9 cellular contexts compared by ENCODE assay signal in the genomic region with DNA sequence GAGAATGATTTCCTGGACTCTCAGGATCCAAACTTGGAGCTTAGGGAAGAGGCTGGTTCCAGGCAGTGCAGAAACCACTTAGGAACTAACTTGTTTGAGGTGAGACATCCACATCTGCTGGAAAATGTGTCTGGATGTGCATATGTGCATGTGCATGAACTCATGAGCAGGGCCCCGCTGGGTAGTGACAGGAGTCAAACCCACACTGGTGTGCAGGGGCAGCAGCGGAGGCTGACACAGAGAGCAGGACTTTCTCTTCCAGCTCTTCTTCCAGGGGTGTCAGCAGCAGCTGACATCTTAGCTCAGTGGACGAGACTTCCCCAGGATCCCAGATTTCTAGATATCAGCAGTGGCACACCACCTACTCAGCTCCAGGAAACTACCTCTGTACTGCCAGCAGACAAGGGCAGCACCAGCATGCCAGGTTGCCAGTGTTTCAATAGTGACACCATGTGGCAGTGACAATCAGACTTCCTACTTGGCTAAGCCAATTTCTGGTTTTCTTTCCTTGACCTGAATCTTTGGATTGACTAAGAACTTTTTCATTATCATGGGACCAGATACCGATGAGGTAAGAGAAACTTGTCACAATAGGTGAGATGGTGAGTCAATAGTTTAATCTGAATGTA.
A peak's percentile ranks its signal among the peaks of the same experiment; 100 is the strongest.
DNase-seq lines count a peak whose midpoint lies in the region; ATAC-seq and TF ChIP-seq lines count a peak whose summit lies in the region.
"Had no signal": no experiment of that assay in that cellular context is flagged by ENCODE, and none has a peak within 500 bp of the region (broad histone marks: within the 10 kb centered on the region; RNA-seq: fewer than 3 reads in every experiment).

No MANE protein-coding gene starts in this region.

- no peaks in the 10 kb centered on the region for H3K36me3 Mint-ChIP-seq in nephron (ENCODE audit: low read depth)

- TF ChIP-seq CTCF in nephron (IDR thresholded peaks at IDR 0.05; ENCODE audit: unreplicated experiment in 3 of 3) = peak in 2 of 3 experiments; percentile 20 to 31

- peaks cover 5% of the 10 kb centered on the region for H3K27me3 Mint-ChIP-seq in nephron (ENCODE audit: low read depth)

- peak overlapping the region in 1 of 3 experiments; percentile 19 for H3K27ac Mint-ChIP-seq in nephron

- ATAC-seq in HG03280 (IDR thresholded peaks at IDR 0.05; ENCODE audit: unreplicated experiment) = no peak
- ATAC-seq in GM21367 (IDR thresholded peaks at IDR 0.05; ENCODE audit: unreplicated experiment) = no peak

- H3K4me3 Mint-ChIP-seq in nephron = no peak overlapping the region

- DNase-seq in DMS53 treated with DMSO at 0.1 percent for 48 hours (lab: John Stamatoyannopoulos, UW; ENCODE audit: unreplicated experiment) = peak; percentile 13
- peak; percentile 7 for DNase-seq in LoVo (ENCODE audit: low spot score)
- DNase-seq in astrocyte of the hippocampus (ENCODE audit: low read depth, low spot score) = peak; percentile 18
- no peak for DNase-seq in NCI-H2196 treated with DMSO at 0.1 percent for 48 hours (lab: John Stamatoyannopoulos, UW; ENCODE audit: unreplicated experiment)
- no peak for DNase-seq in effector CD4-positive, alpha-beta T cell
- DNase-seq: left cardiac atrium had no signal

- no peaks in the 10 kb centered on the region for H3K9me3 Mint-ChIP-seq in nephron

- H3K4me1 Mint-ChIP-seq in nephron = peaks cover 18% of the 10 kb centered on the region

Comparison
In these comparisons a context has a peak if more than half of its experiments do, and no peak if none do; other contexts are left out.
1. DNase-seq: peak in DMS53 treated with DMSO at 0.1 percent for 48 hours (single experiment), LoVo (single experiment) and astrocyte of the hippocampus (single experiment); none in NCI-H2196 treated with DMSO at 0.1 percent for 48 hours (single experiment) and effector CD4-positive, alpha-beta T cell (single experiment).